In the genomic region with DNA sequence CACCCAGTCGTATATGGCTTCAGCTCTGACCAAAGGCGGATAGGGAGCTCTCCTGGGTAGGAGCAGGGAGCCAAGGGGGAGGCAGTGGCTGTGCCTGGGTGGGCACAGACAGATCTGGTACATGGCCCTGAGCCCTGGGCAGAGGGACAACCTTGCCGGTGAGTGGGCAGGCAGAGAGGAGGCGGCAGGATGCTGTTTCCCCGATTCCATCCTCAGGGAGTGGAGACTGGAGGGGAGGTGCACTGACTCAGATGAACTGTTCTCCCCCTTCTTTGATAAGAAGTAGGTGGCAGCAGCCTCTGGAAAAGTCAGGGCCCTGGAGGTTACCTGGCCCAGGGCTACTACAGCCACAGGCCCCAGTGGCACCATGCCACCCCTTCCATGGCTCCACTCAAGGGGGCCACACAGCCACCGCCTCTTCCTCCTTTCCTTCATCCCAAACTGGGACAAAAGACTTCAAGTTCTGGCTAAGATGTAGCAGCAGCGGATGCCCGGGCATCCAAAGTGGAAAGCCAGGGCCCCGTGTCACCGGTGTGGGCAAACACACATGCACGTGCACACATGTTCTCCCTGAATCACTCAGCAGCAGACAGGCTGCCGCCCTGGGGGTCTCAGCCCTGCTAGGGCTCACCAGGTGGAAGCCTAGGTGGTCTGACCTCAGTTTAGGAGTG, we compare ENCODE assay signal across 14 cellular contexts. TPM values are rescaled to one million over a fixed set of nuclear protein-coding genes. Genes with fewer than 3 reads are reported as not detected.
DNase-seq lines count a peak whose midpoint lies in the region; ATAC-seq, FAIRE-seq and TF ChIP-seq lines count a peak whose summit lies in the region.
"Had no signal": no experiment of that assay in that cellular context is flagged by ENCODE, and none has a peak within 500 bp of the region (broad histone marks: within the 10 kb centered on the region; RNA-seq: fewer than 3 reads in every experiment).

No MANE protein-coding gene starts in this region.

- dilution Hi-C loops in mammary epithelial cell (cut with HindIII; ENCODE audit: low sequenced_read_pairs) = no loop called here

- peaks cover 12% of the 10 kb centered on the region for H3K36me3 ChIP-seq in mammary epithelial cell (ENCODE audit: insufficient read depth, low read length)
- H3K36me3 ChIP-seq in H1 (ENCODE audit: control insufficient read depth in 2 of 4, insufficient read depth in 4 of 4, low read length in 3 of 4) = peaks cover 6 to 35% (median 26%) of the 10 kb centered on the region in 4 experiments; a peak in 5 of 8 replicates

- H4K5ac ChIP-seq in H1 (ENCODE audit: insufficient read length, low read depth, low read length) = no peak overlapping the region

- no peak overlapping the region for H4K91ac ChIP-seq in H1 (replicated peaks; ENCODE audit: insufficient read length, low read length)

- no peak for TF ChIP-seq EP300 in H1 (IDR thresholded peaks at IDR 0.05; ENCODE audit: borderline replicate concordance in 1 of 2, low read depth in 2 of 2, low read length in 2 of 2)

- peak overlapping the region; percentile 17; the same call in 1 of the 2 replicates for H2BK12ac ChIP-seq in H1 (ENCODE audit: low read depth, low read length)

- no peaks in the 10 kb centered on the region for H3K27me3 Mint-ChIP-seq in MCF 10A (ENCODE audit: insufficient read depth, unreplicated experiment)
- H3K27me3 Mint-ChIP-seq in stimulated activated naive CD8-positive, alpha-beta T cell treated with anti-CD3 and anti-CD28 coated beads, Interleukin-15, amount 100 ng/mL, for 72 hours = no peaks in the 10 kb centered on the region

- H3K23ac ChIP-seq in H1 (ENCODE audit: insufficient read length) = no peak overlapping the region

- no peak overlapping the region for H2BK120ac ChIP-seq in H1 (replicated peaks; ENCODE audit: low read depth, low read length)

- H2AFZ ChIP-seq in mammary epithelial cell (ENCODE audit: low read depth, low read length) (no peak overlapping the region), H1 (ENCODE audit: low read length) (no peak overlapping the region)

- H3K4me3 ChIP-seq in mammary epithelial cell (replicated peaks in 1 of 3; ENCODE audit: insufficient read depth in 1 of 3, low read depth in 2 of 3, low read length in 3 of 3) (no peak overlapping the region), H1 (ENCODE audit: extremely low read depth in 1 of 4, insufficient read depth in 2 of 4, low read depth in 3 of 4, low read length in 4 of 4) (no peak overlapping the region)

- in situ Hi-C loops in mammary epithelial cell (cut with MboI; ENCODE audit: low sequenced_read_pairs in 2 of 2) = no loop called here

- CTCF ChIA-PET in MCF 10A (lab: Yijun Ruan, JAX) = no interaction called here
- CTCF ChIA-PET in mammary epithelial cell (lab: Charles Lee; ENCODE audit: low non-redundant PET) = no interaction called here
- CTCF ChIA-PET in RWPE1 (lab: Yijun Ruan, JAX) = no interaction called here
- CTCF ChIA-PET in H1 (lab: Charles Lee; ENCODE audit: partially characterized antibody) = interaction anchor here (0.7 to 2.9 kb wide), 6 partner anchors 11 to 237 kb away, joined by 3 to 23 read pairs (median 4); partner anchors contain the start of gene CXCR5

- no peaks in the 10 kb centered on the region for H3K23me2 ChIP-seq in H1 (ENCODE audit: low read depth, low read length)

- TF ChIP-seq RAD21 in H1 (IDR thresholded peaks at IDR 0.05 in 1 of 2, conservative IDR thresholded peaks at IDR 0.05 in 1 of 2; ENCODE audit: low read depth in 2 of 2, low read length in 2 of 2) = no peak

- no peak for DNase-seq in MCF 10A (ENCODE audit: unreplicated experiment)
- no peak for DNase-seq in mammary epithelial cell
- DNase-seq in RWPE1 (ENCODE audit: low spot score) = no peak
- no peak for DNase-seq in H1 (ENCODE audit: low read depth in 1 of 2, low spot score in 2 of 2)
- no peak for DNase-seq in stimulated activated naive CD8-positive, alpha-beta T cell treated with anti-CD3 and anti-CD28 coated beads, Interleukin-15, amount 100 ng/mL, for 72 hours
- no peak for DNase-seq in stimulated activated CD4-positive, alpha-beta T cell treated with anti-CD3 and anti-CD28 coated beads, Interleukin-12 subunit alpha, Interleukin-12 subunit beta, amount 100 ng/mL, for 4 hours
- no peak for DNase-seq in putamen (ENCODE audit: low spot score)
- no peak for DNase-seq in foreskin melanocyte
- DNase-seq: effector CD8-positive, alpha-beta T cell; glutamatergic neuron; left cardiac atrium; nucleus accumbens had no signal

- BruUV-seq in MCF 10A (replicated peaks; lab: Mats Ljungman, UMichigan) = TSS peak; percentile 5
- no TSS peak for BruUV-seq in mammary epithelial cell (replicated peaks; lab: Mats Ljungman, UMichigan)

- no peak for TF ChIP-seq CTCF in MCF 10A (IDR thresholded peaks at IDR 0.05; ENCODE audit: unreplicated experiment)
- TF ChIP-seq CTCF in mammary epithelial cell (conservative IDR thresholded peaks at IDR 0.05 in 1 of 2, IDR thresholded peaks at IDR 0.05 in 1 of 2; ENCODE audit: extremely low read depth in 1 of 2, insufficient read depth in 1 of 2, low read depth in 1 of 2, low read length in 2 of 2) = no peak
- TF ChIP-seq CTCF in RWPE1 (conservative IDR thresholded peaks at IDR 0.05; ENCODE audit: low read depth) = no peak
- no peak for TF ChIP-seq CTCF in H1 (IDR thresholded peaks at IDR 0.05; ENCODE audit: control extremely low read depth in 1 of 3, insufficient read depth in 1 of 3, low read depth in 1 of 3, low read length in 3 of 3)

- POLR2A ChIA-PET in MCF 10A (lab: Yijun Ruan, JAX) = no interaction called here
- POLR2A ChIA-PET in RWPE1 (lab: Yijun Ruan, JAX; ENCODE audit: low non-redundant PET) = interaction anchor here (0.5 to 0.6 kb wide), 2 partner anchors 103 to 104 kb away, joined by 3 read pairs; no protein-coding TSS in a partner anchor
- POLR2A ChIA-PET in H1 (lab: Charles Lee; ENCODE audit: partially characterized antibody) = interaction anchor here (0.6 to 5.2 kb wide), 12 partner anchors 11 to 107 kb away, joined by 3 to 61 read pairs (median 6); partner anchors contain the start of gene DDX6

- whole genome bisulfite sequencing in mammary epithelial cell (ENCODE audit: low coverage, missing lambda C conversion rate) = 70% methylated on average over 10 of the region's 12 CpGs
- WGBS in H1 (ENCODE audit: extremely low coverage in 1 of 2, insufficient coverage in 1 of 2, insufficient read length in 1 of 2, insufficient replicate concordance in 2 of 2, low coverage in 1 of 2, low lambda C conversion rate in 2 of 2, missing lambda C conversion rate in 1 of 2), 2 experiments = 83% methylated on average over 12 of the region's 12 CpGs; no CpG with 5 or more reads in 1 of the 2 experiments

- H2AK5ac ChIP-seq in H1 (ENCODE audit: low read depth, low read length) = no peak overlapping the region

- H3K4me1 ChIP-seq in mammary epithelial cell (ENCODE audit: insufficient read depth, low read length) (no peaks in the 10 kb centered on the region), H1 (replicated peaks in 1 of 4; ENCODE audit: control insufficient read depth in 3 of 4, insufficient read depth in 4 of 4, low read length in 3 of 4) (peaks cover 3 to 44% (median 26%) of the 10 kb centered on the region in 4 experiments)

- no peaks in the 10 kb centered on the region for H3K9me3 Mint-ChIP-seq in MCF 10A (ENCODE audit: unreplicated experiment)
- H3K9me3 Mint-ChIP-seq in stimulated activated naive CD8-positive, alpha-beta T cell treated with anti-CD3 and anti-CD28 coated beads, Interleukin-15, amount 100 ng/mL, for 72 hours = no peaks in the 10 kb centered on the region

- peaks cover 79% of the 10 kb centered on the region for H3K36me3 Mint-ChIP-seq in MCF 10A (ENCODE audit: insufficient read depth, unreplicated experiment)

- intact Hi-C loops in MCF 10A (cut with micrococcal nuclease) (no loop called here), mammary epithelial cell (cut with micrococcal nuclease) (no loop called here)

- H2BK20ac ChIP-seq in H1 (ENCODE audit: low read length) = no peak overlapping the region

- H2BK15ac ChIP-seq in H1 (ENCODE audit: low read length) = peak overlapping the region; percentile 29; the same call in 1 of the 2 replicates

- H4K20me1 ChIP-seq in mammary epithelial cell (ENCODE audit: insufficient read depth, low read length) (no peaks in the 10 kb centered on the region), H1 (replicated peaks in 1 of 2; ENCODE audit: control insufficient read depth in 1 of 2, insufficient read depth in 2 of 2, low read length in 2 of 2) (peaks cover 6 to 7% of the 10 kb centered on the region in 2 experiments)

- H3K79me2 ChIP-seq in mammary epithelial cell (ENCODE audit: insufficient read depth, low read length) (peaks cover 24% of the 10 kb centered on the region), H1 (ENCODE audit: control insufficient read depth in 1 of 2, insufficient read depth in 2 of 2, low read length in 2 of 2) (no peaks in the 10 kb centered on the region; a peak in 1 of 4 replicates)

- H3K27ac ChIP-seq in mammary epithelial cell (ENCODE audit: insufficient read depth, low read depth, low read length) = no peak overlapping the region
- H3K27ac ChIP-seq in RWPE1 = peak overlapping the region; percentile 63
- H3K27ac ChIP-seq in H1 (ENCODE audit: low read depth, low read length) = no peak overlapping the region

- H3K9ac ChIP-seq in mammary epithelial cell (ENCODE audit: insufficient read depth, low read length) (no peak overlapping the region), H1 (replicated peaks in 1 of 4; ENCODE audit: extremely low read depth in 1 of 4, low read depth in 3 of 4, low read length in 3 of 4) (no peak overlapping the region)

- H3K27me3 ChIP-seq in mammary epithelial cell (ENCODE audit: insufficient read depth, low read length) = no peaks in the 10 kb centered on the region
- peaks cover 0 to 3% (median 0%) of the 10 kb centered on the region in 4 experiments; a peak in 1 of 7 replicates for H3K27me3 ChIP-seq in H1 (replicated peaks in 1 of 4; ENCODE audit: control insufficient read depth in 3 of 4, extremely low read depth in 1 of 4, insufficient read depth in 3 of 4, low read length in 3 of 4)

- peak overlapping the region; percentile 57 for H3K4ac ChIP-seq in H1 (replicated peaks; ENCODE audit: insufficient read length, low read depth, low read length)

- no peaks in the 10 kb centered on the region for H3K79me1 ChIP-seq in H1 (ENCODE audit: low read depth, low read length)

- H3K18ac ChIP-seq in H1 (ENCODE audit: extremely low read depth, low read length) = peak overlapping the region; percentile 71; the same call in 1 of the 2 replicates

- TF ChIP-seq POLR2A in H1 (IDR thresholded peaks at IDR 0.05; ENCODE audit: control extremely low read depth in 1 of 2, low read depth in 2 of 2, low read length in 2 of 2) = no peak; a peak in 1 of 3 replicates

- no peak overlapping the region for H3K56ac ChIP-seq in H1 (replicated peaks; ENCODE audit: insufficient read length, low read depth, low read length)

- H3K9me3 ChIP-seq in mammary epithelial cell (replicated peaks; ENCODE audit: insufficient read depth, low read length) = no peaks in the 10 kb centered on the region
- H3K9me3 ChIP-seq in H1 (ENCODE audit: insufficient read depth in 2 of 2, low read depth in 1 of 2, low read length in 1 of 2) = no peaks in the 10 kb centered on the region

- H3K4me2 ChIP-seq in mammary epithelial cell (ENCODE audit: insufficient read depth, low read depth, low read length) (no peak overlapping the region), H1 (ENCODE audit: insufficient read depth in 1 of 2, low read depth in 2 of 2, low read length in 2 of 2) (no peak overlapping the region)

- no peak overlapping the region for H3K14ac ChIP-seq in H1 (ENCODE audit: insufficient read length)

- no peak overlapping the region for H3K4me3 Mint-ChIP-seq in MCF 10A (ENCODE audit: unreplicated experiment)
- peak overlapping the region in 1 of 2 donors; percentile 54 for H3K4me3 Mint-ChIP-seq in stimulated activated naive CD8-positive, alpha-beta T cell treated with anti-CD3 and anti-CD28 coated beads, Interleukin-15, amount 100 ng/mL, for 72 hours

- H3K27ac Mint-ChIP-seq in MCF 10A (ENCODE audit: low read depth, unreplicated experiment) = no peak overlapping the region
- peak overlapping the region; percentile 87 to 95 for H3K27ac Mint-ChIP-seq in stimulated activated naive CD8-positive, alpha-beta T cell treated with anti-CD3 and anti-CD28 coated beads, Interleukin-15, amount 100 ng/mL, for 72 hours

- 0 out of 2 replicates have a peak overlapping the region, but pooled peaks have one; percentile 39 for H2BK5ac ChIP-seq in H1 (ENCODE audit: low read depth, low read length)

- no peak for ATAC-seq in stimulated activated naive CD8-positive, alpha-beta T cell treated with anti-CD3 and anti-CD28 coated beads, Interleukin-15, amount 100 ng/mL, for 72 hours
- ATAC-seq: left cardiac atrium had no signal

- no peak overlapping the region for H4K8ac ChIP-seq in H1 (ENCODE audit: extremely low read depth, insufficient read depth, low read length)

- peaks cover 4% of the 10 kb centered on the region for H3K4me1 Mint-ChIP-seq in MCF 10A (ENCODE audit: insufficient read depth, unreplicated experiment)
- peaks cover 88% of the 10 kb centered on the region for H3K4me1 Mint-ChIP-seq in stimulated activated naive CD8-positive, alpha-beta T cell treated with anti-CD3 and anti-CD28 coated beads, Interleukin-15, amount 100 ng/mL, for 72 hours

- no peak for FAIRE-seq in H1 (lab: Jason Lieb, UNC)

RNA-seq across cellular contexts. Expression of gene CXCR5, which starts 13.4 kb away (rescaled TPM):
- not detected in 2 replicates for total RNA-seq in MCF 10A (2022)
- total RNA-seq in mammary epithelial cell = not detected
- not detected for polyA plus RNA-seq in mammary epithelial cell
- polyA minus RNA-seq in mammary epithelial cell = not detected
- total RNA-seq in H1 (2021; fragmentation: NEBNext Ultra II Directional; extraction: Animal tissue kit (Norgen Biotek cat#: 25700)) = not detected in 2 replicates
- polyA plus RNA-seq in H1 (2011; rRNA removed) = not detected in 2 replicates
- polyA plus RNA-seq in H1 (2011; cell fraction: cytosol; rRNA removed) = not detected
- not detected for polyA plus RNA-seq in H1 (2011; cell fraction: nucleus; rRNA removed)
- polyA plus RNA-seq in H1 (2012, experiment 1 of 2) = not detected in 4 replicates
- not detected for polyA plus RNA-seq in H1 (2012, experiment 2 of 2)
- not detected for polyA plus RNA-seq in H1 (2013, experiment 1 of 2)
- polyA plus RNA-seq in H1 (2013, experiment 2 of 2) = not detected
- polyA minus RNA-seq in H1 (2011; rRNA and poly(A)+ RNA removed) = not detected in 2 replicates
- not detected for polyA minus RNA-seq in H1 (2011; cell fraction: cytosol; rRNA and poly(A)+ RNA removed)
- polyA minus RNA-seq in H1 (2011; cell fraction: nucleus; rRNA and poly(A)+ RNA removed) = not detected
- total RNA-seq: left cardiac atrium, LHCN-M2 had no signal

RNA-seq across cellular contexts. Expression of gene BCL9L, which starts 28.7 kb away (rescaled TPM):
- total RNA-seq in MCF 10A (2022) (91.6 and 121 TPM in 2 replicates), mammary epithelial cell (100 to 1,000 TPM in 1 of 2 donors, 10 to 100 TPM in 1; 29.2 to 146 TPM)
- polyA plus RNA-seq in mammary epithelial cell (20.5 TPM), H1 (2011; rRNA removed) (6.2 and 15.7 TPM in 2 replicates)
- polyA minus RNA-seq in mammary epithelial cell = 39.1 TPM
- 57.8 and 58.2 TPM in 2 replicates for total RNA-seq in H1 (2021; fragmentation: NEBNext Ultra II Directional; extraction: Animal tissue kit (Norgen Biotek cat#: 25700))
- polyA plus RNA-seq in H1 (2011; cell fraction: cytosol; rRNA removed) = 4.4 TPM
- 29.6 TPM for polyA plus RNA-seq in H1 (2011; cell fraction: nucleus; rRNA removed)
- polyA plus RNA-seq in H1 (2012, experiment 1 of 2) = 40.7 to 56.9 TPM (median 45.3 TPM) in 4 replicates
- 18.6 TPM for polyA plus RNA-seq in H1 (2012, experiment 2 of 2)
- polyA plus RNA-seq in H1 (2013, experiment 1 of 2) = 62.5 TPM
- polyA plus RNA-seq in H1 (2013, experiment 2 of 2) = 58.3 TPM
- 4.8 and 6.3 TPM in 2 replicates for polyA minus RNA-seq in H1 (2011; rRNA and poly(A)+ RNA removed)
- 31.1 TPM for polyA minus RNA-seq in H1 (2011; cell fraction: cytosol; rRNA and poly(A)+ RNA removed)
- 20.6 TPM for polyA minus RNA-seq in H1 (2011; cell fraction: nucleus; rRNA and poly(A)+ RNA removed)

RNA-seq across cellular contexts. Expression of gene UPK2, which starts 59.0 kb away (rescaled TPM):
- not detected in 2 replicates for total RNA-seq in MCF 10A (2022)
- total RNA-seq in mammary epithelial cell = under 1 TPM in 1 of 2 donors, not detected in 1; 0.45 TPM
- polyA plus RNA-seq in mammary epithelial cell = 0.74 TPM
- not detected for polyA minus RNA-seq in mammary epithelial cell
- not detected in 2 replicates for total RNA-seq in H1 (2021; fragmentation: NEBNext Ultra II Directional; extraction: Animal tissue kit (Norgen Biotek cat#: 25700))
- 0.76 and 1.8 TPM in 2 replicates for polyA plus RNA-seq in H1 (2011; rRNA removed)
- polyA plus RNA-seq in H1 (2011; cell fraction: cytosol; rRNA removed) = 0.34 TPM
- polyA plus RNA-seq in H1 (2011; cell fraction: nucleus; rRNA removed) = 0.43 TPM
- 0.36 to 0.88 TPM (median 0.56 TPM) in 4 replicates for polyA plus RNA-seq in H1 (2012, experiment 1 of 2)
- polyA plus RNA-seq in H1 (2012, experiment 2 of 2) = 0.21 TPM
- 0.65 TPM for polyA plus RNA-seq in H1 (2013, experiment 1 of 2)
- polyA plus RNA-seq in H1 (2013, experiment 2 of 2) = 0.37 TPM
- polyA minus RNA-seq in H1 (2011; rRNA and poly(A)+ RNA removed) = not detected in 2 replicates
- polyA minus RNA-seq in H1 (2011; cell fraction: cytosol; rRNA and poly(A)+ RNA removed) = not detected
- polyA minus RNA-seq in H1 (2011; cell fraction: nucleus; rRNA and poly(A)+ RNA removed) = not detected
- total RNA-seq: aorta, left cardiac atrium, LHCN-M2 had no signal
- polyA plus RNA-seq: aorta had no signal
